Comparison of ENCODE assay signal across 8 cellular contexts in genomic region chr13:88919970-88920628, GRCh38.
A peak's percentile ranks its signal among the peaks of the same experiment; 100 is the strongest.
DNase-seq lines count a peak whose midpoint lies in the region; ATAC-seq and TF ChIP-seq lines count a peak whose summit lies in the region.

No MANE protein-coding gene starts in this region.

- DNase-seq in activated T-cell treated with anti-CD3 and anti-CD28 coated beads for 24 hours (ENCODE audit: low read depth) (peak; percentile 20), UCSD-AML1 (lab: John Stamatoyannopoulos, UW; ENCODE audit: unreplicated experiment) (peak; percentile 36), NCI-H2196 treated with DMSO at 0.1 percent for 48 hours (lab: John Stamatoyannopoulos, UW; ENCODE audit: unreplicated experiment) (no peak), GM10248 (ENCODE audit: extremely low spot score) (no peak), EL (no peak)
- no peak for DNase-seq in activated T-cell treated with anti-CD3 and anti-CD28 coated beads, Interleukin-2, amount 50 U/mL, for 1 hour
- DNase-seq in stimulated activated naive CD8-positive, alpha-beta T cell treated with anti-CD3 and anti-CD28 coated beads, Interleukin-15, Interleukin-2, amounts not matched to agents 100 U/mL and 50 U/mL, for 24 hours: no peak

- no peak for TF ChIP-seq CTCF in GM10248 (IDR thresholded peaks at IDR 0.05; ENCODE audit: control extremely low read depth, extremely low read depth, low read depth, missing control alignments)

- POLR2A ChIA-PET in GM10248 (lab: Yijun Ruan, JAX): no interaction called here

- CTCF ChIA-PET in GM10248 (lab: Yijun Ruan, JAX): no interaction called here

- ATAC-seq in HG03196 (IDR thresholded peaks at IDR 0.05; ENCODE audit: unreplicated experiment): peak; percentile 98
- peak; percentile 71 for ATAC-seq in stimulated activated naive CD8-positive, alpha-beta T cell treated with anti-CD3 and anti-CD28 coated beads, Interleukin-15, Interleukin-2, amounts not matched to agents 100 U/mL and 50 U/mL, for 24 hours

Comparison
In these comparisons a context has a peak if more than half of its experiments do, and no peak if none do; other contexts are left out.
1. DNase-seq: peak in activated T-cell treated with anti-CD3 and anti-CD28 coated beads for 24 hours (single experiment) and UCSD-AML1 (single experiment); none in activated T-cell treated with anti-CD3 and anti-CD28 coated beads, Interleukin-2, amount 50 U/mL, for 1 hour (single experiment), stimulated activated naive CD8-positive, alpha-beta T cell treated with anti-CD3 and anti-CD28 coated beads, Interleukin-15, Interleukin-2, amounts not matched to agents 100 U/mL and 50 U/mL, for 24 hours (single experiment), NCI-H2196 treated with DMSO at 0.1 percent for 48 hours (single experiment), GM10248 (single experiment) and EL (single experiment).